Comparison of ENCODE assay signal across 1 cellular context in the genomic region with DNA sequence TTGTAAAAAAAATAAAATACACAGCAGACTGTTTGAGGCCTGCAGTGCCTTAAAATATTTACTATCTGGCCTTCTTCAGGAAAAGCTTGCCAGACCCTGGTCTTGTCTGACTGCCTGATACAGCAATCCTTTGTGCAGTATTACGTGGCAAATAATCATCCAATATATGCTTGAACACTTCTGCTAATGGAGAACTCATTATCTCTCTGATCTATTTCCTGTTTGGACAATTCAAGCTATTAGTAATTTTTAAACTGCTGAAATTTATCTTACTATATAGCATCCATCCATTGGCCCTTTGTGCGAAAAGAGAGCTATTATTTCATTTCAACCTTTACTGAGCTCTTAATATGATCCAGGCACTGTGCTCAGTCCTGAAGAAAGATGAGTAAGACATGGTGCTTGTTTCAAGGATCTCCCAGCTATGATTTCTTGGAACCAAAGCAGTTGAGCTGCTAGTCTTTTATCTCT.
TF ChIP-seq lines count a peak whose summit lies in the region.

No MANE protein-coding gene starts in this region.

TF ChIP-seq in GM23338, 12 proteins besides CTCF, POLR2A, EP300 and RAD21 (continued from another document):
- TF ChIP-seq, protein P1, sequence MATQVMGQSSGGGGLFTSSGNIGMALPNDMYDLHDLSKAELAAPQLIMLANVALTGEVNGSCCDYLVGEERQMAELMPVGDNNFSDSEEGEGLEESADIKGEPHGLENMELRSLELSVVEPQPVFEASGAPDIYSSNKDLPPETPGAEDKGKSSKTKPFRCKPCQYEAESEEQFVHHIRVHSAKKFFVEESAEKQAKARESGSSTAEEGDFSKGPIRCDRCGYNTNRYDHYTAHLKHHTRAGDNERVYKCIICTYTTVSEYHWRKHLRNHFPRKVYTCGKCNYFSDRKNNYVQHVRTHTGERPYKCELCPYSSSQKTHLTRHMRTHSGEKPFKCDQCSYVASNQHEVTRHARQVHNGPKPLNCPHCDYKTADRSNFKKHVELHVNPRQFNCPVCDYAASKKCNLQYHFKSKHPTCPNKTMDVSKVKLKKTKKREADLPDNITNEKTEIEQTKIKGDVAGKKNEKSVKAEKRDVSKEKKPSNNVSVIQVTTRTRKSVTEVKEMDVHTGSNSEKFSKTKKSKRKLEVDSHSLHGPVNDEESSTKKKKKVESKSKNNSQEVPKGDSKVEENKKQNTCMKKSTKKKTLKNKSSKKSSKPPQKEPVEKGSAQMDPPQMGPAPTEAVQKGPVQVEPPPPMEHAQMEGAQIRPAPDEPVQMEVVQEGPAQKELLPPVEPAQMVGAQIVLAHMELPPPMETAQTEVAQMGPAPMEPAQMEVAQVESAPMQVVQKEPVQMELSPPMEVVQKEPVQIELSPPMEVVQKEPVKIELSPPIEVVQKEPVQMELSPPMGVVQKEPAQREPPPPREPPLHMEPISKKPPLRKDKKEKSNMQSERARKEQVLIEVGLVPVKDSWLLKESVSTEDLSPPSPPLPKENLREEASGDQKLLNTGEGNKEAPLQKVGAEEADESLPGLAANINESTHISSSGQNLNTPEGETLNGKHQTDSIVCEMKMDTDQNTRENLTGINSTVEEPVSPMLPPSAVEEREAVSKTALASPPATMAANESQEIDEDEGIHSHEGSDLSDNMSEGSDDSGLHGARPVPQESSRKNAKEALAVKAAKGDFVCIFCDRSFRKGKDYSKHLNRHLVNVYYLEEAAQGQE (IDR thresholded peaks at IDR 0.05; ENCODE audit: unreplicated experiment), result no peak
- no peak for TF ChIP-seq ZNF114 (CRISPR knock-in tag; IDR thresholded peaks at IDR 0.05)
- TF ChIP-seq, protein P2, sequence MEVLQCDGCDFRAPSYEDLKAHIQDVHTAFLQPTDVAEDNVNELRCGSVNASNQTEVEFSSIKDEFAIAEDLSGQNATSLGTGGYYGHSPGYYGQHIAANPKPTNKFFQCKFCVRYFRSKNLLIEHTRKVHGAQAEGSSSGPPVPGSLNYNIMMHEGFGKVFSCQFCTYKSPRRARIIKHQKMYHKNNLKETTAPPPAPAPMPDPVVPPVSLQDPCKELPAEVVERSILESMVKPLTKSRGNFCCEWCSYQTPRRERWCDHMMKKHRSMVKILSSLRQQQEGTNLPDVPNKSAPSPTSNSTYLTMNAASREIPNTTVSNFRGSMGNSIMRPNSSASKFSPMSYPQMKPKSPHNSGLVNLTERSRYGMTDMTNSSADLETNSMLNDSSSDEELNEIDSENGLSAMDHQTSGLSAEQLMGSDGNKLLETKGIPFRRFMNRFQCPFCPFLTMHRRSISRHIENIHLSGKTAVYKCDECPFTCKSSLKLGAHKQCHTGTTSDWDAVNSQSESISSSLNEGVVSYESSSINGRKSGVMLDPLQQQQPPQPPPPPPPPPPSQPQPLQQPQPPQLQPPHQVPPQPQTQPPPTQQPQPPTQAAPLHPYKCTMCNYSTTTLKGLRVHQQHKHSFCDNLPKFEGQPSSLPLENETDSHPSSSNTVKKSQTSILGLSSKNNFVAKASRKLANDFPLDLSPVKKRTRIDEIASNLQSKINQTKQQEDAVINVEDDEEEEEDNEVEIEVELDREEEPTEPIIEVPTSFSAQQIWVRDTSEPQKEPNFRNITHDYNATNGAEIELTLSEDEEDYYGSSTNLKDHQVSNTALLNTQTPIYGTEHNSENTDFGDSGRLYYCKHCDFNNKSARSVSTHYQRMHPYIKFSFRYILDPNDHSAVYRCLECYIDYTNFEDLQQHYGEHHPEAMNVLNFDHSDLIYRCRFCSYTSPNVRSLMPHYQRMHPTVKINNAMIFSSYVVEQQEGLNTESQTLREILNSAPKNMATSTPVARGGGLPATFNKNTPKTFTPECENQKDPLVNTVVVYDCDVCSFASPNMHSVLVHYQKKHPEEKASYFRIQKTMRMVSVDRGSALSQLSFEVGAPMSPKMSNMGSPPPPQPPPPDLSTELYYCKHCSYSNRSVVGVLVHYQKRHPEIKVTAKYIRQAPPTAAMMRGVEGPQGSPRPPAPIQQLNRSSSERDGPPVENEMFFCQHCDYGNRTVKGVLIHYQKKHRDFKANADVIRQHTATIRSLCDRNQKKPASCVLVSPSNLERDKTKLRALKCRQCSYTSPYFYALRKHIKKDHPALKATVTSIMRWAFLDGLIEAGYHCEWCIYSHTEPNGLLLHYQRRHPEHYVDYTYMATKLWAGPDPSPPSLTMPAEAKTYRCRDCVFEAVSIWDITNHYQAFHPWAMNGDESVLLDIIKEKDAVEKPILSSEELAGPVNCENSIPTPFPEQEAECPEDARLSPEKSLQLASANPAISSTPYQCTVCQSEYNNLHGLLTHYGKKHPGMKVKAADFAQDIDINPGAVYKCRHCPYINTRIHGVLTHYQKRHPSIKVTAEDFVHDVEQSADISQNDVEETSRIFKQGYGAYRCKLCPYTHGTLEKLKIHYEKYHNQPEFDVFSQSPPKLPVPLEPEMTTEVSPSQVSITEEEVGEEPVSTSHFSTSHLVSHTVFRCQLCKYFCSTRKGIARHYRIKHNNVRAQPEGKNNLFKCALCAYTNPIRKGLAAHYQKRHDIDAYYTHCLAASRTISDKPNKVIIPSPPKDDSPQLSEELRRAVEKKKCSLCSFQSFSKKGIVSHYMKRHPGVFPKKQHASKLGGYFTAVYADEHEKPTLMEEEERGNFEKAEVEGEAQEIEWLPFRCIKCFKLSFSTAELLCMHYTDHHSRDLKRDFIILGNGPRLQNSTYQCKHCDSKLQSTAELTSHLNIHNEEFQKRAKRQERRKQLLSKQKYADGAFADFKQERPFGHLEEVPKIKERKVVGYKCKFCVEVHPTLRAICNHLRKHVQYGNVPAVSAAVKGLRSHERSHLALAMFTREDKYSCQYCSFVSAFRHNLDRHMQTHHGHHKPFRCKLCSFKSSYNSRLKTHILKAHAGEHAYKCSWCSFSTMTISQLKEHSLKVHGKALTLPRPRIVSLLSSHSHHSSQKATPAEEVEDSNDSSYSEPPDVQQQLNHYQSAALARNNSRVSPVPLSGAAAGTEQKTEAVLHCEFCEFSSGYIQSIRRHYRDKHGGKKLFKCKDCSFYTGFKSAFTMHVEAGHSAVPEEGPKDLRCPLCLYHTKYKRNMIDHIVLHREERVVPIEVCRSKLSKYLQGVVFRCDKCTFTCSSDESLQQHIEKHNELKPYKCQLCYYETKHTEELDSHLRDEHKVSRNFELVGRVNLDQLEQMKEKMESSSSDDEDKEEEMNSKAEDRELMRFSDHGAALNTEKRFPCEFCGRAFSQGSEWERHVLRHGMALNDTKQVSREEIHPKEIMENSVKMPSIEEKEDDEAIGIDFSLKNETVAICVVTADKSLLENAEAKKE (CRISPR knock-in tag; IDR thresholded peaks at IDR 0.05), result no peak
- TF ChIP-seq CREB1 (CRISPR knock-in tag; IDR thresholded peaks at IDR 0.05; ENCODE audit: low read depth), result no peak
- TF ChIP-seq, protein P3, sequence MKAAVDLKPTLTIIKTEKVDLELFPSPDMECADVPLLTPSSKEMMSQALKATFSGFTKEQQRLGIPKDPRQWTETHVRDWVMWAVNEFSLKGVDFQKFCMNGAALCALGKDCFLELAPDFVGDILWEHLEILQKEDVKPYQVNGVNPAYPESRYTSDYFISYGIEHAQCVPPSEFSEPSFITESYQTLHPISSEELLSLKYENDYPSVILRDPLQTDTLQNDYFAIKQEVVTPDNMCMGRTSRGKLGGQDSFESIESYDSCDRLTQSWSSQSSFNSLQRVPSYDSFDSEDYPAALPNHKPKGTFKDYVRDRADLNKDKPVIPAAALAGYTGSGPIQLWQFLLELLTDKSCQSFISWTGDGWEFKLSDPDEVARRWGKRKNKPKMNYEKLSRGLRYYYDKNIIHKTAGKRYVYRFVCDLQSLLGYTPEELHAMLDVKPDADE (IDR thresholded peaks at IDR 0.05), result no peak
- TF ChIP-seq EZH2phosphoT487 (IDR thresholded peaks at IDR 0.05; ENCODE audit: unreplicated experiment), result no peak
- TF ChIP-seq STAT1 (IDR thresholded peaks at IDR 0.05; ENCODE audit: unreplicated experiment), result no peak
